In the genomic region with DNA sequence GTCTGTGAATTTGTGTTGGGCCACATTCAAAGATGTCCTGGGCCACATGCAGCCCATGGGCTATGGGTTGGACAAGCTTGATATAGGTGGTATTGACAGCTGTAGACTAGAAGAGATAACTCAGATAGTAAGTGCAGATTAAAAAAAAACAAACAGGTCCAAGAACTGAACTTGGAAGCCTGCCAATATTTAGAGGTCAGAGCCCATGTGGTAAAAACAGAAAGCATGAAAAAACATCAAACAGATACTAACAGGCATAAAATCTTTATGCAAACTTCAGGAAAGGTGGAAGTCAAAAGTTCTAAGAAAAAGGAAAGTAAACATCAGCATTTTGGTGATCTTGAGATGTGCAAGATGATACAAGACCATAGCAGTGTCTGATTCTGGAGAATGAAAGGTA, we compare ENCODE assay signal across 26 cellular contexts.
DNase-seq lines count a peak whose midpoint lies in the region; ATAC-seq, FAIRE-seq and TF ChIP-seq lines count a peak whose summit lies in the region.
"Had no signal": no experiment of that assay in that cellular context is flagged by ENCODE, and none has a peak within 500 bp of the region (broad histone marks: within the 10 kb centered on the region; RNA-seq: fewer than 3 reads in every experiment).

No MANE protein-coding gene starts in this region.

- no peak for ATAC-seq in GM18873 (IDR thresholded peaks at IDR 0.05; ENCODE audit: low FRiP score, unreplicated experiment)
- ATAC-seq: activated T-cell treated with anti-CD3 and anti-CD28 coated beads, Interleukin-2, amount 50 U/mL, for 72 hours; body of pancreas; naive thymus-derived CD8-positive, alpha-beta T cell; pancreas; sciatic nerve; stimulated activated effector memory CD8-positive, alpha-beta T cell treated with anti-CD3 and anti-CD28 coated beads, Interleukin-12 subunit alpha, Interleukin-12 subunit beta, amount 100 ng/mL, for 72 hours had no signal

- peak; percentile 43 for FAIRE-seq in H54 (lab: Jason Lieb, UNC)

- no peaks in the 10 kb centered on the region for H3K9me3 ChIP-seq in vagina
- H3K9me3 ChIP-seq: body of pancreas, pancreas, thoracic aorta had no signal

- no peaks in the 10 kb centered on the region for H3K4me1 ChIP-seq in vagina
- H3K4me1 ChIP-seq: pancreas had no signal

- no peak for TF ChIP-seq POLR2A in H54 (IDR thresholded peaks at IDR 0.05; ENCODE audit: low read depth, low read length)
- TF ChIP-seq POLR2A in vagina (IDR thresholded peaks at IDR 0.05) = no peak

- H3K27me3 ChIP-seq in vagina = no peaks in the 10 kb centered on the region
- H3K27me3 ChIP-seq: body of pancreas, pancreas had no signal

- no peaks in the 10 kb centered on the region for H3K36me3 ChIP-seq in vagina
- H3K36me3 ChIP-seq: pancreas, thoracic aorta, WERI-Rb-1 had no signal

- no peak overlapping the region for H3K4me3 ChIP-seq in choroid plexus epithelial cell (ENCODE audit: low read depth, low read length)
- no peak overlapping the region for H3K4me3 ChIP-seq in vagina
- H3K4me3 ChIP-seq: body of pancreas, pancreas, thoracic aorta had no signal

- TF ChIP-seq CTCF in choroid plexus epithelial cell (conservative IDR thresholded peaks at IDR 0.05; ENCODE audit: low read depth, low read length) (no peak), vagina (IDR thresholded peaks at IDR 0.05) (no peak)

- H3K27ac ChIP-seq in vagina = no peak overlapping the region
- H3K27ac ChIP-seq: body of pancreas, C4-2B, pancreas, thoracic aorta, WERI-Rb-1 had no signal

- intact Hi-C loops in vagina (cut with DNase I) = no loop called here

- DNase-seq in NCI-H345 (lab: John Stamatoyannopoulos, UW) = peak; percentile 20
- no peak for DNase-seq in NCI-H345 treated with DMSO at 0.1 percent for 48 hours (lab: John Stamatoyannopoulos, UW; ENCODE audit: unreplicated experiment)
- no peak for DNase-seq in H54 (ENCODE audit: insufficient read length, low spot score)
- peak; percentile 40 for DNase-seq in NCI-H82 treated with DMSO at 0.1 percent for 48 hours (lab: John Stamatoyannopoulos, UW; ENCODE audit: unreplicated experiment)
- peak; percentile 59 for DNase-seq in choroid plexus epithelial cell (ENCODE audit: low read depth)
- no peak for DNase-seq in vagina (ENCODE audit: extremely low spot score in 2 of 2)
- DNase-seq in stimulated activated CD4-positive, alpha-beta T cell treated with anti-CD3 and anti-CD28 coated beads, Interleukin-12 subunit alpha, Interleukin-12 subunit beta, amount 100 ng/mL, for 4 hours = no peak
- DNase-seq: ACHN; activated CD4-positive, alpha-beta memory T cell treated with anti-CD3 and anti-CD28 coated beads, Interleukin-2, amount 10 ng/mL, durations not matched to agents 7 days and 5 days; activated T-cell treated with anti-CD3 and anti-CD28 coated beads, Interleukin-2, amount 50 U/mL, for 72 hours; body of pancreas; dermis blood vessel endothelial cell; DMS79 treated with DMSO at 0.1 percent for 48 hours; foreskin melanocyte; GOT3; Karpas-422; mesendoderm; NCI-H1436; pancreas; WERI-Rb-1 had no signal

Comparison
In these comparisons a context has a peak if more than half of its experiments do, and no peak if none do; other contexts are left out.
1. DNase-seq: peak in NCI-H345 (single experiment), NCI-H82 treated with DMSO at 0.1 percent for 48 hours (single experiment) and choroid plexus epithelial cell (single experiment); none in NCI-H345 treated with DMSO at 0.1 percent for 48 hours (single experiment), H54 (single experiment), vagina (0 of 2) and stimulated activated CD4-positive, alpha-beta T cell treated with anti-CD3 and anti-CD28 coated beads, Interleukin-12 subunit alpha, Interleukin-12 subunit beta, amount 100 ng/mL, for 4 hours (single experiment).